Comparison of ENCODE assay signal across 8 cellular contexts in the genomic region with DNA sequence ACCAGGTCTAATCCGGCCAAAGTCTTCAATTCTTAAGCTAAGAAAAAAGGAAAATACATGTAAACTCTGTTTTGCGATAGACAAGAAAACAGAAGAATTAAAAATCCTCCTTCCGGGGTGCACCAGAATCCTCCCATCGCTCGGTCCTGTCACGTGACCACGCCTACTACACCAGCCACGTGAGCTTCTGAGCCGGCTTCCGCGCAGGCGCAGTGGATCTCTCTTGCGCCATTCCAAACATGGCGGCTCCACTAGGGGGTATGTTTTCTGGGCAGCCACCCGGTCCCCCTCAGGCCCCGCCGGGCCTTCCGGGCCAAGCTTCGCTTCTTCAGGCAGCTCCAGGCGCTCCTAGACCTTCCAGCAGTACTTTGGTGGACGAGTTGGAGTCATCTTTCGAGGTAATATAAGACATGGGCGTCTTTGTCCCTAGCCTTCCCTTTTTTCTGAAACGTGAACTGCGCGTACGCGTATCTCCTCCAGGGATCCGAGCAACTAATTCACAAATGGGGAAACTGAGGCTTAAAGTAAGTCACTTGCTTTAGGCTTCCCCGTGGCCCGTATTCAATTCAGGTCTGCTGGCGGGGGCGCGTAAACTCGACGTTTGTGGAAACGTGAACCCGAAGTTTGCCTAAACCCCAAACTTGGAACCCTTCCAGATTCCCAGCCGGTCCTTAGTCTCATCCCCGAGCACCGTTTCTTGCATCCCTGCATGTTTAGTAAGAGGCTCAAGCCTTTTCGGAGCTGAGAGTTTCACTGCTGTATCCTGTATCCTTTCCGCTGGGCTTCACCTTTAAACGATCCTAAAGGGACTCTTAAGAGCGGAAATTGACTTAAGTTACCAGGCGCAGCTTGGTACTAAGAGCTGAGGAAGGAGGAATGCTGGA. TPM values are rescaled to one million over a fixed set of nuclear protein-coding genes. Genes with fewer than 3 reads are reported as not detected.
DNase-seq lines count a peak whose midpoint lies in the region; ATAC-seq and TF ChIP-seq lines count a peak whose summit lies in the region.

A gene with protein sequence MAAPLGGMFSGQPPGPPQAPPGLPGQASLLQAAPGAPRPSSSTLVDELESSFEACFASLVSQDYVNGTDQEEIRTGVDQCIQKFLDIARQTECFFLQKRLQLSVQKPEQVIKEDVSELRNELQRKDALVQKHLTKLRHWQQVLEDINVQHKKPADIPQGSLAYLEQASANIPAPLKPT (plus strand): TSS at position 226 of the 884 bp plus-strand sequence. CDS start 14 bp downstream, at position 240.

- H3K9me3 ChIP-seq in mucosa of descending colon, result no peaks in the 10 kb centered on the region

- H3K36me3 ChIP-seq in mucosa of descending colon (ENCODE audit: low read depth), result no peaks in the 10 kb centered on the region

- TF ChIP-seq CTCF in mucosa of descending colon (IDR thresholded peaks at IDR 0.05), result no peak

- peaks cover 23% of the 10 kb centered on the region for H3K4me1 ChIP-seq in mucosa of descending colon (ENCODE audit: low read depth)

- intact Hi-C loops in mucosa of descending colon (cut with DNase I, micrococcal nuclease), result no loop called here

- ATAC-seq in GM21515 (IDR thresholded peaks at IDR 0.05; ENCODE audit: unreplicated experiment) (peak; percentile 95), mucosa of descending colon (peak; percentile 99)

- DNase-seq in DMS 273 (lab: John Stamatoyannopoulos, UW; ENCODE audit: unreplicated experiment) (peak; percentile 96), HuH-7 (ENCODE audit: low spot score) (peak; percentile 98), OCI-M1 (lab: John Stamatoyannopoulos, UW) (peak; percentile 96), activated T-cell treated with anti-CD3 and anti-CD28 coated beads for 24 hours (ENCODE audit: low read depth) (peak; percentile 94), epithelial cell of prostate (ENCODE audit: low read depth, low spot score) (peak; percentile 60), mucosa of descending colon (peak; percentile 95 to 97 (median 97))
- peak; percentile 92 for DNase-seq in stimulated activated CD8-positive, alpha-beta memory T cell treated with anti-CD3 and anti-CD28 coated beads, Interleukin-4, amount 100 ng/mL, for 24 hours (ENCODE audit: low read depth)

- H3K4me3 ChIP-seq in mucosa of descending colon, result peak within 1 kb of the TSS; percentile 89

- H3K27ac ChIP-seq in epithelial cell of prostate, result peak within 1 kb of the TSS; percentile 73

RNA-seq across cellular contexts. Expression of the gene that starts here (rescaled TPM):
- total RNA-seq in mucosa of descending colon, result 10 to 100 TPM; 35.3 to 55.6 (median 37.5) TPM

Comparison
In these comparisons a context has a peak if more than half of its experiments do, and no peak if none do; other contexts are left out.
1. Peak in every context shown above with its lines: DNase-seq, ATAC-seq, H3K4me3 ChIP-seq and H3K27ac ChIP-seq.